10 cellular contexts compared by ENCODE assay signal in genomic region chr20:36941403-36941835, GRCh38. TPM values are rescaled to one million over a fixed set of nuclear protein-coding genes. Genes with fewer than 3 reads are reported as not detected.
DNase-seq lines count a peak whose midpoint lies in the region; ATAC-seq and TF ChIP-seq lines count a peak whose summit lies in the region.
"Had no signal": no experiment of that assay in that cellular context is flagged by ENCODE, and none has a peak within 500 bp of the region (broad histone marks: within the 10 kb centered on the region; RNA-seq: fewer than 3 reads in every experiment).

No MANE protein-coding gene starts in this region.

- H3K9me3 ChIP-seq in suprapubic skin = no peaks in the 10 kb centered on the region

- no peaks in the 10 kb centered on the region for H3K9me3 Mint-ChIP-seq in activated T-helper 2 cell treated with anti-CD3 and anti-CD28 coated beads, Interferon-gamma antibody, Interleukin-2, Interleukin-4, amounts not matched to agents 10 μg/mL and 5 μg/mL and 100 μg/mL, durations not matched to agents 14 hours and 24 hours and 36 hours
- H3K9me3 Mint-ChIP-seq: activated B cell treated with CpG ODN at 0.5 μM for 24 hours had no signal

- H3K4me1 ChIP-seq in suprapubic skin = peaks cover 87% of the 10 kb centered on the region

- no peak for TF ChIP-seq CTCF in suprapubic skin (IDR thresholded peaks at IDR 0.05)

- no peaks in the 10 kb centered on the region for H3K27me3 ChIP-seq in suprapubic skin

- no peak overlapping the region for H3K4me3 Mint-ChIP-seq in activated T-helper 2 cell treated with anti-CD3 and anti-CD28 coated beads, Interferon-gamma antibody, Interleukin-2, Interleukin-4, amounts not matched to agents 10 μg/mL and 5 μg/mL and 100 μg/mL, durations not matched to agents 14 hours and 24 hours and 36 hours (ENCODE audit: low read depth)
- H3K4me3 Mint-ChIP-seq: activated B cell treated with CpG ODN at 0.5 μM for 24 hours had no signal

- ATAC-seq in HG02938 (IDR thresholded peaks at IDR 0.05; ENCODE audit: unreplicated experiment) = no peak

- 0% methylated on average over 1 of the region's 1 CpG for WGBS in suprapubic skin

- H3K36me3 Mint-ChIP-seq in activated T-helper 2 cell treated with anti-CD3 and anti-CD28 coated beads, Interferon-gamma antibody, Interleukin-2, Interleukin-4, amounts not matched to agents 10 μg/mL and 5 μg/mL and 100 μg/mL, durations not matched to agents 14 hours and 24 hours and 36 hours (ENCODE audit: low read depth) = peaks cover 75% of the 10 kb centered on the region

- TF ChIP-seq EP300 in suprapubic skin (IDR thresholded peaks at IDR 0.05) = no peak

- DNase-seq in activated CD4-positive, alpha-beta T cell treated with anti-CD3 and anti-CD28 coated beads for 48 hours = peak; percentile 32
- DNase-seq in activated CD4-positive, alpha-beta T cell treated with anti-CD3 and anti-CD28 coated beads, Interleukin-2, amount 50 U/mL, for 4 hours = no peak
- no peak for DNase-seq in activated T-helper 2 cell treated with anti-CD3 and anti-CD28 coated beads, Interferon-gamma antibody, Interleukin-2, Interleukin-4, amounts not matched to agents 10 μg/mL and 5 μg/mL and 100 μg/mL, durations not matched to agents 14 hours and 24 hours and 36 hours (ENCODE audit: low spot score)
- peak; percentile 40 for DNase-seq in iris pigment epithelial cell (ENCODE audit: low read depth)
- DNase-seq in suprapubic skin (ENCODE audit: low spot score in 2 of 2) = peak in 1 of 2 donors; percentile 54
- no peak for DNase-seq in G401 (ENCODE audit: low spot score)
- no peak for DNase-seq in midbrain (lab: John Stamatoyannopoulos, UW)
- DNase-seq: activated B cell treated with CpG ODN at 0.5 μM for 24 hours, NCI-H82 had no signal

- peak overlapping the region; percentile 88 for H3K27ac Mint-ChIP-seq in activated T-helper 2 cell treated with anti-CD3 and anti-CD28 coated beads, Interferon-gamma antibody, Interleukin-2, Interleukin-4, amounts not matched to agents 10 μg/mL and 5 μg/mL and 100 μg/mL, durations not matched to agents 14 hours and 24 hours and 36 hours
- H3K27ac Mint-ChIP-seq: activated B cell treated with CpG ODN at 0.5 μM for 24 hours had no signal

- H3K27me3 Mint-ChIP-seq in activated T-helper 2 cell treated with anti-CD3 and anti-CD28 coated beads, Interferon-gamma antibody, Interleukin-2, Interleukin-4, amounts not matched to agents 10 μg/mL and 5 μg/mL and 100 μg/mL, durations not matched to agents 14 hours and 24 hours and 36 hours (ENCODE audit: low read depth) = no peaks in the 10 kb centered on the region
- H3K27me3 Mint-ChIP-seq: activated B cell treated with CpG ODN at 0.5 μM for 24 hours had no signal

- peak overlapping the region; percentile 93 for H3K27ac ChIP-seq in suprapubic skin

- H3K36me3 ChIP-seq in suprapubic skin = peaks cover 19% of the 10 kb centered on the region

- H3K4me3 ChIP-seq in suprapubic skin = no peak overlapping the region

- intact Hi-C loops in activated T-helper 2 cell treated with anti-CD3 and anti-CD28 coated beads, Interferon-gamma antibody, Interleukin-2, Interleukin-4, amounts not matched to agents 10 μg/mL and 5 μg/mL and 100 μg/mL, durations not matched to agents 14 hours and 24 hours and 36 hours (cut with micrococcal nuclease) = loop anchor here (5.0 kb wide), 1 partner anchor 101 kb away; no protein-coding TSS in a partner anchor

- no peak for TF ChIP-seq POLR2A in suprapubic skin (IDR thresholded peaks at IDR 0.05)

- H3K4me1 Mint-ChIP-seq in activated T-helper 2 cell treated with anti-CD3 and anti-CD28 coated beads, Interferon-gamma antibody, Interleukin-2, Interleukin-4, amounts not matched to agents 10 μg/mL and 5 μg/mL and 100 μg/mL, durations not matched to agents 14 hours and 24 hours and 36 hours (ENCODE audit: low read depth) = peaks cover 46% of the 10 kb centered on the region
- H3K4me1 Mint-ChIP-seq: activated B cell treated with CpG ODN at 0.5 μM for 24 hours had no signal

- in situ Hi-C loops in G401 (cut with HindIII; ENCODE audit: low sequenced_read_pairs) = no loop called here

RNA-seq across cellular contexts. Expression of gene SAMHD1, which starts 10.1 kb away (rescaled TPM):
- 44.1 and 45.7 TPM in 2 replicates for total RNA-seq in activated T-helper 2 cell treated with anti-CD3 and anti-CD28 coated beads, Interferon-gamma antibody, Interleukin-2, Interleukin-4, amounts not matched to agents 10 μg/mL and 5 μg/mL and 100 μg/mL, durations not matched to agents 14 hours and 24 hours and 36 hours
- 10 to 100 TPM; 32.9 to 77.4 (median 44.2) TPM for total RNA-seq in suprapubic skin
- total RNA-seq in G401 (2014; rRNA removed; shearing (Covaris generic)) = 30.0 and 31.2 TPM in 2 replicates

Comparison
In these comparisons a context has a peak if more than half of its experiments do, and no peak if none do; other contexts are left out.
1. DNase-seq: peak in activated CD4-positive, alpha-beta T cell treated with anti-CD3 and anti-CD28 coated beads for 48 hours (single experiment) and iris pigment epithelial cell (single experiment); none in activated CD4-positive, alpha-beta T cell treated with anti-CD3 and anti-CD28 coated beads, Interleukin-2, amount 50 U/mL, for 4 hours (0 of 2), activated T-helper 2 cell treated with anti-CD3 and anti-CD28 coated beads, Interferon-gamma antibody, Interleukin-2, Interleukin-4, amounts not matched to agents 10 μg/mL and 5 μg/mL and 100 μg/mL, durations not matched to agents 14 hours and 24 hours and 36 hours (single experiment), G401 (single experiment) and midbrain (single experiment).